In genomic region chr17:63039899-63040602, GRCh38 we compare ENCODE assay signal across 11 cellular contexts.
DNase-seq lines count a peak whose midpoint lies in the region; ATAC-seq and TF ChIP-seq lines count a peak whose summit lies in the region.
"Had no signal": no experiment of that assay in that cellular context is flagged by ENCODE, and none has a peak within 500 bp of the region (broad histone marks: within the 10 kb centered on the region; RNA-seq: fewer than 3 reads in every experiment).

No MANE protein-coding gene starts in this region.

- H3K36me3 ChIP-seq in CD8-positive, alpha-beta T cell (ENCODE audit: insufficient read depth, low read length): no peaks in the 10 kb centered on the region
- H3K36me3 ChIP-seq: spleen had no signal

- no peaks in the 10 kb centered on the region for H3K9me3 Mint-ChIP-seq in CD8-positive, alpha-beta T cell
- H3K9me3 Mint-ChIP-seq: dendritic cell treated with granulocyte-macrophage colony-stimulating factor and Interleukin-4, amounts not matched to agents 40 ng/mL and 50 ng/mL, for 4 days had no signal

- no peak overlapping the region for H3K4me3 ChIP-seq in AG10803 (ENCODE audit: low read length)
- no peak overlapping the region for H3K4me3 ChIP-seq in CD8-positive, alpha-beta T cell (ENCODE audit: low read depth, low read length)
- H3K4me3 ChIP-seq: spleen, testis had no signal

- DNase-seq in AG10803 (ENCODE audit: low read depth): peak; percentile 57
- DNase-seq in HS-5 (ENCODE audit: low read depth): peak; percentile 30
- peak; percentile 58 for DNase-seq in iris pigment epithelial cell (ENCODE audit: low read depth)
- DNase-seq in CD8-positive, alpha-beta T cell: no peak
- no peak for DNase-seq in NOMO-1 treated with DMSO at 0.1 percent for 48 hours (lab: John Stamatoyannopoulos, UW; ENCODE audit: unreplicated experiment)
- DNase-seq: spleen, testis had no signal

- no peak overlapping the region for H3K27ac Mint-ChIP-seq in CD8-positive, alpha-beta T cell
- H3K27ac Mint-ChIP-seq: dendritic cell treated with granulocyte-macrophage colony-stimulating factor and Interleukin-4, amounts not matched to agents 40 ng/mL and 50 ng/mL, for 4 days had no signal

- no peaks in the 10 kb centered on the region for H3K27me3 ChIP-seq in CD8-positive, alpha-beta T cell (ENCODE audit: insufficient read depth, low read length)
- H3K27me3 ChIP-seq: spleen, testis had no signal

- H3K4me1 ChIP-seq in CD8-positive, alpha-beta T cell (ENCODE audit: insufficient read depth, low read length): no peaks in the 10 kb centered on the region
- H3K4me1 ChIP-seq: spleen had no signal

- peak overlapping the region; percentile 50 for H3K27ac ChIP-seq in VCaP
- no peak overlapping the region for H3K27ac ChIP-seq in CD8-positive, alpha-beta T cell (ENCODE audit: low read depth, low read length)
- H3K27ac ChIP-seq: spleen, testis had no signal

- CTCF ChIA-PET in CD8-positive, alpha-beta T cell (lab: Charles Lee): no interaction called here

- POLR2A ChIA-PET in CD8-positive, alpha-beta T cell (lab: Charles Lee): interaction anchor here (1.2 kb wide), 1 partner anchor 10 kb away, joined by 3 read pairs; no protein-coding TSS in a partner anchor

- intact Hi-C loops in CD8-positive, alpha-beta T cell (cut with DNase I, micrococcal nuclease): no loop called here

- H3K4me1 Mint-ChIP-seq in CD8-positive, alpha-beta T cell (ENCODE audit: low read depth): peaks cover 16% of the 10 kb centered on the region

- no peaks in the 10 kb centered on the region for H3K27me3 Mint-ChIP-seq in CD8-positive, alpha-beta T cell (ENCODE audit: low read depth)
- H3K27me3 Mint-ChIP-seq: dendritic cell treated with granulocyte-macrophage colony-stimulating factor and Interleukin-4, amounts not matched to agents 40 ng/mL and 50 ng/mL, for 4 days had no signal

- ATAC-seq in GM21619 (IDR thresholded peaks at IDR 0.05; ENCODE audit: unreplicated experiment) (no peak), HG02610 (IDR thresholded peaks at IDR 0.05; ENCODE audit: unreplicated experiment) (no peak)
- ATAC-seq in CD8-positive, alpha-beta T cell: no peak

- TF ChIP-seq CTCF in AG10803 (conservative IDR thresholded peaks at IDR 0.05; ENCODE audit: low read length): no peak
- no peak for TF ChIP-seq CTCF in VCaP (conservative IDR thresholded peaks at IDR 0.05)
- TF ChIP-seq CTCF in CD8-positive, alpha-beta T cell (IDR thresholded peaks at IDR 0.05): no peak

- H3K4me3 Mint-ChIP-seq in CD8-positive, alpha-beta T cell: no peak overlapping the region
- H3K4me3 Mint-ChIP-seq: dendritic cell treated with granulocyte-macrophage colony-stimulating factor and Interleukin-4, amounts not matched to agents 40 ng/mL and 50 ng/mL, for 4 days had no signal

- H3K9me3 ChIP-seq in CD8-positive, alpha-beta T cell (ENCODE audit: low read length): no peaks in the 10 kb centered on the region
- H3K9me3 ChIP-seq: spleen, testis had no signal

- H3K36me3 Mint-ChIP-seq in CD8-positive, alpha-beta T cell: no peaks in the 10 kb centered on the region

Comparison
In these comparisons a context has a peak if more than half of its experiments do, and no peak if none do; other contexts are left out.
1. DNase-seq: peak in AG10803 (single experiment), HS-5 (single experiment) and iris pigment epithelial cell (single experiment); none in CD8-positive, alpha-beta T cell (0 of 7) and NOMO-1 treated with DMSO at 0.1 percent for 48 hours (single experiment).